Comparison of ENCODE assay signal across 8 cellular contexts in the genomic region with DNA sequence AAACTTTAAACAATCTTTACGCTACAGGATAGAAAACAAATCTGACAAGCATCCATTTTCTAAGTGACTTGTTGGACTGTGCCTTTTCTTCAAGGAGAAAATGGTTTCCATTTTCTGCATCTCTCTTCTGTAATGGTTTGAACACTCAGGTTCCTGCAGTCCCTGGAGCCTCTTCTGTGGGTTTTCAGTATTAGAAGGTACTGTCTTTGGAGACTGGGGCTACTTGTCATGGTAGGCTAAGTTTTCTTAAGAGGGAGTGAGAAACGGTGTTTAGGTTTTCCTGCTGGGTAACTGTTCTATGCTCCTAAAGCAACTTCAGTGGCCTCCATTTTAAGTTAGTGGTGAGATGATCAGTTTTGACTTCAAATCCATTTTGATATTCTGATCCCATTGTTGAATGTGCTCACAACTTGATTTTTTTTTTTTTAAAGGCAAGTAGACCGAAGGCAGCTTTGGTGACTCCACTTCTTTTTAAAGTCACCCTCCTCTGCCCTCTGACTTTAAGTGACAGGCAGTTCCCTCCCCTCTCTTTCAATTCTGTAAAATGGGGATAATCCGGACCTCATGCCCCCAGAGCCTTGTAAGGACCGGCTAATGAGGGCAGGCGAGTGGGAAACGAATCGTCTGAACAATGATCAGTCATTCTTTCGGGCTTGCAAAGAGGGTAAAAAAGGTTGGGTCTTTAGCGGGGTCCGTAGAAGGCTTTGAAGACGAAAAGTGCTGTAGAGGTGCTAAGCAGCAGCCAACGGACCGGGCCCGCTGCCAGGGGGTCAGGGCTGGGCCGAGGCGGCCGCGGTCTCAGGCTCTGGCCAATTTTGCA. TPM values are rescaled to one million over a fixed set of nuclear protein-coding genes. Genes with fewer than 3 reads are reported as not detected.
DNase-seq lines count a peak whose midpoint lies in the region; ATAC-seq and TF ChIP-seq lines count a peak whose summit lies in the region.

No MANE protein-coding gene starts in this region.

- peak overlapping the region; percentile 81 for H3K4me3 Mint-ChIP-seq in activated naive CD4-positive, alpha-beta T cell treated with anti-CD3 and anti-CD28 coated beads for 36 hours
- peak overlapping the region; percentile 92 for H3K4me3 Mint-ChIP-seq in activated B cell treated with CpG ODN at 0.5 μM for 24 hours

- no peaks in the 10 kb centered on the region for H3K36me3 ChIP-seq in stomach smooth muscle (ENCODE audit: control insufficient read depth in 2 of 2, insufficient read depth in 2 of 2, low read length in 2 of 2)

- H3K27me3 Mint-ChIP-seq in activated naive CD4-positive, alpha-beta T cell treated with anti-CD3 and anti-CD28 coated beads for 36 hours (ENCODE audit: low read depth), result no peaks in the 10 kb centered on the region
- H3K27me3 Mint-ChIP-seq in activated B cell treated with CpG ODN at 0.5 μM for 24 hours, result no peaks in the 10 kb centered on the region

- no peaks in the 10 kb centered on the region for H3K9me3 ChIP-seq in stomach smooth muscle (ENCODE audit: control insufficient read depth in 2 of 2, low read length in 2 of 2)

- POLR2A ChIA-PET in activated B cell treated with CpG ODN at 0.5 μM for 24 hours (lab: Charles Lee), result interaction anchor here (0.6 to 15.7 kb wide), 4 partner anchors 32 to 153 kb away, joined by 3 to 308 read pairs (median 24); partner anchors contain the start of gene PIGV

- no peaks in the 10 kb centered on the region for H3K36me3 Mint-ChIP-seq in activated naive CD4-positive, alpha-beta T cell treated with anti-CD3 and anti-CD28 coated beads for 36 hours (ENCODE audit: low read depth)
- H3K36me3 Mint-ChIP-seq in activated B cell treated with CpG ODN at 0.5 μM for 24 hours (ENCODE audit: low read depth), result peaks cover 7% of the 10 kb centered on the region

- H3K27me3 ChIP-seq in stomach smooth muscle (ENCODE audit: control insufficient read depth in 1 of 2, insufficient read depth in 2 of 2, low read length in 2 of 2), result no peaks in the 10 kb centered on the region

- ATAC-seq in activated B cell treated with CpG ODN at 0.5 μM for 24 hours (ENCODE audit: low read depth) (peak; percentile 0), GM18867 (IDR thresholded peaks at IDR 0.05; ENCODE audit: unreplicated experiment) (no peak), HG02678 (IDR thresholded peaks at IDR 0.05; ENCODE audit: unreplicated experiment) (no peak)

- H3K27ac Mint-ChIP-seq in activated naive CD4-positive, alpha-beta T cell treated with anti-CD3 and anti-CD28 coated beads for 36 hours, result peak overlapping the region; percentile 91
- peak overlapping the region; percentile 93 for H3K27ac Mint-ChIP-seq in activated B cell treated with CpG ODN at 0.5 μM for 24 hours

- peak overlapping the region; percentile 62 to 69 for H3K9ac ChIP-seq in stomach smooth muscle (ENCODE audit: low read length in 2 of 2)

- CTCF ChIA-PET in activated naive CD4-positive, alpha-beta T cell treated with anti-CD3 and anti-CD28 coated beads for 36 hours (lab: Charles Lee), result interaction anchor here (0.6 to 1.2 kb wide), 4 partner anchors 21 to 300 kb away, joined by 3 to 5 read pairs (median 4); no protein-coding TSS in a partner anchor
- CTCF ChIA-PET in activated B cell treated with CpG ODN at 0.5 μM for 24 hours (lab: Charles Lee), result interaction anchor here (6.4 kb wide), 1 partner anchor 94 kb away, joined by 73 read pairs; the partner anchor contains the start of gene PIGV

- DNase-seq in activated naive CD4-positive, alpha-beta T cell treated with anti-CD3 and anti-CD28 coated beads for 36 hours, result peak; percentile 38
- DNase-seq in activated naive CD4-positive, alpha-beta T cell treated with Interleukin-2 at 50 U/mL for 16 hours, result no peak
- DNase-seq in activated B cell treated with CpG ODN at 0.5 μM for 24 hours, result no peak
- no peak for DNase-seq in GM03348 (ENCODE audit: low spot score)

- peaks cover 22% of the 10 kb centered on the region for H3K4me1 Mint-ChIP-seq in activated naive CD4-positive, alpha-beta T cell treated with anti-CD3 and anti-CD28 coated beads for 36 hours (ENCODE audit: low read depth)
- peaks cover 35% of the 10 kb centered on the region for H3K4me1 Mint-ChIP-seq in activated B cell treated with CpG ODN at 0.5 μM for 24 hours

- peaks cover 33% of the 10 kb centered on the region for H3K4me1 ChIP-seq in stomach smooth muscle (ENCODE audit: control insufficient read depth, insufficient read depth, low read length)

- intact Hi-C loops in activated naive CD4-positive, alpha-beta T cell treated with anti-CD3 and anti-CD28 coated beads for 36 hours (cut with micrococcal nuclease), result loop anchor here (5.0 kb wide), 2 partner anchors 153 to 408 kb away; no protein-coding TSS in a partner anchor
- intact Hi-C loops in activated B cell treated with CpG ODN at 0.5 μM for 24 hours (cut with micrococcal nuclease), result loop anchor here (1.0 to 10.0 kb wide), 4 partner anchors 92 to 650 kb away; partner anchors contain the start of genes PIGV and SYTL1

- TF ChIP-seq CTCF in activated B cell treated with CpG ODN at 0.5 μM for 24 hours (IDR thresholded peaks at IDR 0.05), result no peak

- H3K4me3 ChIP-seq in iPS-11a (ENCODE audit: low read depth, low read length) (peak overlapping the region; percentile 60), stomach smooth muscle (ENCODE audit: low read length in 2 of 2) (peak overlapping the region; percentile 67 to 82)

- H3K9me3 Mint-ChIP-seq in activated naive CD4-positive, alpha-beta T cell treated with anti-CD3 and anti-CD28 coated beads for 36 hours, result no peaks in the 10 kb centered on the region
- no peaks in the 10 kb centered on the region for H3K9me3 Mint-ChIP-seq in activated B cell treated with CpG ODN at 0.5 μM for 24 hours

- peak overlapping the region; percentile 96 for H3K27ac ChIP-seq in stomach smooth muscle (ENCODE audit: low read length)

RNA-seq across cellular contexts. Expression of gene ARID1A, which starts 1.0 kb away (rescaled TPM):
- 10 to 100 TPM; 65.0 to 65.9 TPM for total RNA-seq in activated naive CD4-positive, alpha-beta T cell treated with anti-CD3 and anti-CD28 coated beads for 36 hours
- 116 and 142 TPM in 2 replicates for total RNA-seq in activated B cell treated with CpG ODN at 0.5 μM for 24 hours
